In the genomic region with DNA sequence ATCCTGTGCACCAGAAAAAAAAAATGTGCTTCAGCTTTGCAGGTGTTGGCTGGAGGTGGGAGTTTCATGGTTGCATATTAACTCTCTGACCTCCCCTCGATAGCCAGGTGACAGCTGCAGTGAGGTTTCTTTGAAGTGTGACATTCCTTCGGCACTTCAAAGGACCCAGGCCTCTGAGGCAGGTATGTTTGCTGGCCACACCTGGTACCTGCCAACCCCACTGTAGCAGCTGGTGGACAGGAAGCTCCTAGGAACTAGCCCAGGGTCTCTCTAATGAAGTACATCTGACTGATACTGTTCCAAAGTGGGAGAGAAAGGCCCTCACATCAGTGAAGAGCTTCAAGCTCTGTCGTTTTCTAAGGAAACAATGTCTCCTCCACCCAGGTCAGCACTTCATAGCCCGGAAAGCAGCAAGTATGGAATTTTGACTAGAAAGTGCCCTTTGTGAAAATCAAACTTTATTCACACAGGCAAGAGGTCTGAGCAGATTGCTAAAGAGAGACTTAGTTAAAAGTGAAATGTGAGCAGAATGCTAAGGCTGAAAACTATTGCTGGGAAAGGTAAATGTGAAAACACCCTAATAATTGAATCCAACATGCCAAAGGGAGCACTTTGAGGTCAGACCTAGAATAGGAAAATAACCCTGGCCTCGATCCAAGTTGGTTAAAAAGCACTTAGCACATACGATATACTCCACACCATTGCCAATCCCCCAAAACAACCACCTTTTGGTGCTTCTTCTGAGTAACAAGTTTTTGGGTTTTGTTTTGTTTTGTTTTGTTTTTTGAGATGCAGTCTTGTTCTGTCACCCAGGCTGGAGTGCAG, we compare ENCODE assay signal across 1 cellular context.
TF ChIP-seq lines count a peak whose summit lies in the region.

No MANE protein-coding gene starts in this region.

TF ChIP-seq in HepG2, 621 proteins besides CTCF, POLR2A, EP300 and RAD21 (continued from another document and continues in another):
- TF ChIP-seq, protein P1, sequence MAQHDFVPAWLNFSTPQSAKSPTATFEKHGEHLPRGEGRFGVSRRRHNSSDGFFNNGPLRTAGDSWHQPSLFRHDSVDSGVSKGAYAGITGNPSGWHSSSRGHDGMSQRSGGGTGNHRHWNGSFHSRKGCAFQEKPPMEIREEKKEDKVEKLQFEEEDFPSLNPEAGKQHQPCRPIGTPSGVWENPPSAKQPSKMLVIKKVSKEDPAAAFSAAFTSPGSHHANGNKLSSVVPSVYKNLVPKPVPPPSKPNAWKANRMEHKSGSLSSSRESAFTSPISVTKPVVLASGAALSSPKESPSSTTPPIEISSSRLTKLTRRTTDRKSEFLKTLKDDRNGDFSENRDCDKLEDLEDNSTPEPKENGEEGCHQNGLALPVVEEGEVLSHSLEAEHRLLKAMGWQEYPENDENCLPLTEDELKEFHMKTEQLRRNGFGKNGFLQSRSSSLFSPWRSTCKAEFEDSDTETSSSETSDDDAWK (CRISPR knock-in tag; IDR thresholded peaks at IDR 0.05), result no peak
- TF ChIP-seq ZNF501 (CRISPR knock-in tag; IDR thresholded peaks at IDR 0.05), result no peak
- TF ChIP-seq, protein P2, sequence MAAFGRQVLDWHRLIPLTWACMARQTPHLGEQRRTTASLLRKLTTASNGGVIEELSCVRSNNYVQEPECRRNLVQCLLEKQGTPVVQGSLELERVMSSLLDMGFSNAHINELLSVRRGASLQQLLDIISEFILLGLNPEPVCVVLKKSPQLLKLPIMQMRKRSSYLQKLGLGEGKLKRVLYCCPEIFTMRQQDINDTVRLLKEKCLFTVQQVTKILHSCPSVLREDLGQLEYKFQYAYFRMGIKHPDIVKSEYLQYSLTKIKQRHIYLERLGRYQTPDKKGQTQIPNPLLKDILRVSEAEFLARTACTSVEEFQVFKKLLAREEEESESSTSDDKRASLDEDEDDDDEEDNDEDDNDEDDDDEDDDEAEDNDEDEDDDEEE (CRISPR knock-in tag; IDR thresholded peaks at IDR 0.05), result no peak
- TF ChIP-seq, protein P3, sequence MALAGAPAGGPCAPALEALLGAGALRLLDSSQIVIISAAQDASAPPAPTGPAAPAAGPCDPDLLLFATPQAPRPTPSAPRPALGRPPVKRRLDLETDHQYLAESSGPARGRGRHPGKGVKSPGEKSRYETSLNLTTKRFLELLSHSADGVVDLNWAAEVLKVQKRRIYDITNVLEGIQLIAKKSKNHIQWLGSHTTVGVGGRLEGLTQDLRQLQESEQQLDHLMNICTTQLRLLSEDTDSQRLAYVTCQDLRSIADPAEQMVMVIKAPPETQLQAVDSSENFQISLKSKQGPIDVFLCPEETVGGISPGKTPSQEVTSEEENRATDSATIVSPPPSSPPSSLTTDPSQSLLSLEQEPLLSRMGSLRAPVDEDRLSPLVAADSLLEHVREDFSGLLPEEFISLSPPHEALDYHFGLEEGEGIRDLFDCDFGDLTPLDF (CRISPR knock-in tag; IDR thresholded peaks at IDR 0.05), result no peak
- TF ChIP-seq ZFP36L2 (CRISPR knock-in tag; IDR thresholded peaks at IDR 0.05), result no peak
- TF ChIP-seq, protein P4, sequence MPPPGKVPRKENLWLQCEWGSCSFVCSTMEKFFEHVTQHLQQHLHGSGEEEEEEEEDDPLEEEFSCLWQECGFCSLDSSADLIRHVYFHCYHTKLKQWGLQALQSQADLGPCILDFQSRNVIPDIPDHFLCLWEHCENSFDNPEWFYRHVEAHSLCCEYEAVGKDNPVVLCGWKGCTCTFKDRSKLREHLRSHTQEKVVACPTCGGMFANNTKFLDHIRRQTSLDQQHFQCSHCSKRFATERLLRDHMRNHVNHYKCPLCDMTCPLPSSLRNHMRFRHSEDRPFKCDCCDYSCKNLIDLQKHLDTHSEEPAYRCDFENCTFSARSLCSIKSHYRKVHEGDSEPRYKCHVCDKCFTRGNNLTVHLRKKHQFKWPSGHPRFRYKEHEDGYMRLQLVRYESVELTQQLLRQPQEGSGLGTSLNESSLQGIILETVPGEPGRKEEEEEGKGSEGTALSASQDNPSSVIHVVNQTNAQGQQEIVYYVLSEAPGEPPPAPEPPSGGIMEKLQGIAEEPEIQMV (CRISPR knock-in tag; IDR thresholded peaks at IDR 0.05; ENCODE audit: low read depth), result no peak
- TF ChIP-seq, protein P5, sequence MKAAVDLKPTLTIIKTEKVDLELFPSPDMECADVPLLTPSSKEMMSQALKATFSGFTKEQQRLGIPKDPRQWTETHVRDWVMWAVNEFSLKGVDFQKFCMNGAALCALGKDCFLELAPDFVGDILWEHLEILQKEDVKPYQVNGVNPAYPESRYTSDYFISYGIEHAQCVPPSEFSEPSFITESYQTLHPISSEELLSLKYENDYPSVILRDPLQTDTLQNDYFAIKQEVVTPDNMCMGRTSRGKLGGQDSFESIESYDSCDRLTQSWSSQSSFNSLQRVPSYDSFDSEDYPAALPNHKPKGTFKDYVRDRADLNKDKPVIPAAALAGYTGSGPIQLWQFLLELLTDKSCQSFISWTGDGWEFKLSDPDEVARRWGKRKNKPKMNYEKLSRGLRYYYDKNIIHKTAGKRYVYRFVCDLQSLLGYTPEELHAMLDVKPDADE (CRISPR knock-in tag; IDR thresholded peaks at IDR 0.05), result no peak
- no peak for TF ChIP-seq ZNF138 (CRISPR knock-in tag; IDR thresholded peaks at IDR 0.05; ENCODE audit: low read depth)
- no peak for TF ChIP-seq NFKB2 (CRISPR knock-in tag; IDR thresholded peaks at IDR 0.05; ENCODE audit: borderline replicate concordance)
- 0 out of 2 replicates have a peak, but pooled peaks have one; percentile 21 for TF ChIP-seq ZFX (CRISPR knock-in tag; IDR thresholded peaks at IDR 0.05; ENCODE audit: low read depth)
- TF ChIP-seq ZSCAN12 (CRISPR knock-in tag; IDR thresholded peaks at IDR 0.05), result no peak
- TF ChIP-seq, protein P6, sequence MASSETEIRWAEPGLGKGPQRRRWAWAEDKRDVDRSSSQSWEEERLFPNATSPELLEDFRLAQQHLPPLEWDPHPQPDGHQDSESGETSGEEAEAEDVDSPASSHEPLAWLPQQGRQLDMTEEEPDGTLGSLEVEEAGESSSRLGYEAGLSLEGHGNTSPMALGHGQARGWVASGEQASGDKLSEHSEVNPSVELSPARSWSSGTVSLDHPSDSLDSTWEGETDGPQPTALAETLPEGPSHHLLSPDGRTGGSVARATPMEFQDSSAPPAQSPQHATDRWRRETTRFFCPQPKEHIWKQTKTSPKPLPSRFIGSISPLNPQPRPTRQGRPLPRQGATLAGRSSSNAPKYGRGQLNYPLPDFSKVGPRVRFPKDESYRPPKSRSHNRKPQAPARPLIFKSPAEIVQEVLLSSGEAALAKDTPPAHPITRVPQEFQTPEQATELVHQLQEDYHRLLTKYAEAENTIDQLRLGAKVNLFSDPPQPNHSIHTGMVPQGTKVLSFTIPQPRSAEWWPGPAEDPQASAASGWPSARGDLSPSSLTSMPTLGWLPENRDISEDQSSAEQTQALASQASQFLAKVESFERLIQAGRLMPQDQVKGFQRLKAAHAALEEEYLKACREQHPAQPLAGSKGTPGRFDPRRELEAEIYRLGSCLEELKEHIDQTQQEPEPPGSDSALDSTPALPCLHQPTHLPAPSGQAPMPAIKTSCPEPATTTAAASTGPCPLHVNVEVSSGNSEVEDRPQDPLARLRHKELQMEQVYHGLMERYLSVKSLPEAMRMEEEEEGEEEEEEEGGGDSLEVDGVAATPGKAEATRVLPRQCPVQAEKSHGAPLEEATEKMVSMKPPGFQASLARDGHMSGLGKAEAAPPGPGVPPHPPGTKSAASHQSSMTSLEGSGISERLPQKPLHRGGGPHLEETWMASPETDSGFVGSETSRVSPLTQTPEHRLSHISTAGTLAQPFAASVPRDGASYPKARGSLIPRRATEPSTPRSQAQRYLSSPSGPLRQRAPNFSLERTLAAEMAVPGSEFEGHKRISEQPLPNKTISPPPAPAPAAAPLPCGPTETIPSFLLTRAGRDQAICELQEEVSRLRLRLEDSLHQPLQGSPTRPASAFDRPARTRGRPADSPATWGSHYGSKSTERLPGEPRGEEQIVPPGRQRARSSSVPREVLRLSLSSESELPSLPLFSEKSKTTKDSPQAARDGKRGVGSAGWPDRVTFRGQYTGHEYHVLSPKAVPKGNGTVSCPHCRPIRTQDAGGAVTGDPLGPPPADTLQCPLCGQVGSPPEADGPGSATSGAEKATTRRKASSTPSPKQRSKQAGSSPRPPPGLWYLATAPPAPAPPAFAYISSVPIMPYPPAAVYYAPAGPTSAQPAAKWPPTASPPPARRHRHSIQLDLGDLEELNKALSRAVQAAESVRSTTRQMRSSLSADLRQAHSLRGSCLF (CRISPR knock-in tag; IDR thresholded peaks at IDR 0.05; ENCODE audit: borderline replicate concordance), result no peak
- TF ChIP-seq ZNF605 (CRISPR knock-in tag; IDR thresholded peaks at IDR 0.05), result no peak
- TF ChIP-seq ZFAT (CRISPR knock-in tag; conservative IDR thresholded peaks at IDR 0.05), result no peak
- TF ChIP-seq ZNF552 (CRISPR knock-in tag; IDR thresholded peaks at IDR 0.05; ENCODE audit: borderline replicate concordance), result no peak
- no peak for TF ChIP-seq ZNF3 (CRISPR knock-in tag; IDR thresholded peaks at IDR 0.05)
- peak; percentile 59; the same call in 1 of the 2 replicates for TF ChIP-seq ZNF788 (CRISPR knock-in tag; IDR thresholded peaks at IDR 0.05; ENCODE audit: borderline replicate concordance)
- TF ChIP-seq ZNF567 (CRISPR knock-in tag; IDR thresholded peaks at IDR 0.05; ENCODE audit: borderline replicate concordance), result no peak
- TF ChIP-seq ZNF263 (CRISPR knock-in tag; IDR thresholded peaks at IDR 0.05), result no peak
- TF ChIP-seq RFX5 (IDR thresholded peaks at IDR 0.05; ENCODE audit: low read depth, low read length), result no peak
- TF ChIP-seq ZNF235 (CRISPR knock-in tag; IDR thresholded peaks at IDR 0.05; ENCODE audit: borderline replicate concordance), result no peak
- no peak for TF ChIP-seq ZNF678 (CRISPR knock-in tag; IDR thresholded peaks at IDR 0.05)
- no peak for TF ChIP-seq MBNL3 (CRISPR knock-in tag; conservative IDR thresholded peaks at IDR 0.05)
- no peak for TF ChIP-seq ZNF709 (CRISPR knock-in tag; IDR thresholded peaks at IDR 0.05)
- no peak for TF ChIP-seq GPN1 (CRISPR knock-in tag; IDR thresholded peaks at IDR 0.05; ENCODE audit: borderline replicate concordance)
- no peak for TF ChIP-seq ZNF558 (CRISPR knock-in tag; IDR thresholded peaks at IDR 0.05; ENCODE audit: borderline replicate concordance)
- TF ChIP-seq REL (CRISPR knock-in tag; conservative IDR thresholded peaks at IDR 0.05), result no peak
- TF ChIP-seq ZNF782 (CRISPR knock-in tag; IDR thresholded peaks at IDR 0.05; ENCODE audit: borderline replicate concordance), result no peak
- TF ChIP-seq, protein P7, sequence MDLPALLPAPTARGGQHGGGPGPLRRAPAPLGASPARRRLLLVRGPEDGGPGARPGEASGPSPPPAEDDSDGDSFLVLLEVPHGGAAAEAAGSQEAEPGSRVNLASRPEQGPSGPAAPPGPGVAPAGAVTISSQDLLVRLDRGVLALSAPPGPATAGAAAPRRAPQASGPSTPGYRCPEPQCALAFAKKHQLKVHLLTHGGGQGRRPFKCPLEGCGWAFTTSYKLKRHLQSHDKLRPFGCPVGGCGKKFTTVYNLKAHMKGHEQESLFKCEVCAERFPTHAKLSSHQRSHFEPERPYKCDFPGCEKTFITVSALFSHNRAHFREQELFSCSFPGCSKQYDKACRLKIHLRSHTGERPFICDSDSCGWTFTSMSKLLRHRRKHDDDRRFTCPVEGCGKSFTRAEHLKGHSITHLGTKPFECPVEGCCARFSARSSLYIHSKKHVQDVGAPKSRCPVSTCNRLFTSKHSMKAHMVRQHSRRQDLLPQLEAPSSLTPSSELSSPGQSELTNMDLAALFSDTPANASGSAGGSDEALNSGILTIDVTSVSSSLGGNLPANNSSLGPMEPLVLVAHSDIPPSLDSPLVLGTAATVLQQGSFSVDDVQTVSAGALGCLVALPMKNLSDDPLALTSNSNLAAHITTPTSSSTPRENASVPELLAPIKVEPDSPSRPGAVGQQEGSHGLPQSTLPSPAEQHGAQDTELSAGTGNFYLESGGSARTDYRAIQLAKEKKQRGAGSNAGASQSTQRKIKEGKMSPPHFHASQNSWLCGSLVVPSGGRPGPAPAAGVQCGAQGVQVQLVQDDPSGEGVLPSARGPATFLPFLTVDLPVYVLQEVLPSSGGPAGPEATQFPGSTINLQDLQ (CRISPR knock-in tag; IDR thresholded peaks at IDR 0.05), result no peak
- TF ChIP-seq KLF12 (CRISPR knock-in tag; IDR thresholded peaks at IDR 0.05; ENCODE audit: borderline replicate concordance), result no peak
- TF ChIP-seq NCOA1 (CRISPR knock-in tag; IDR thresholded peaks at IDR 0.05), result no peak
- no peak for TF ChIP-seq GTF2F1 (IDR thresholded peaks at IDR 0.05; ENCODE audit: low read length)
- TF ChIP-seq, protein P8, sequence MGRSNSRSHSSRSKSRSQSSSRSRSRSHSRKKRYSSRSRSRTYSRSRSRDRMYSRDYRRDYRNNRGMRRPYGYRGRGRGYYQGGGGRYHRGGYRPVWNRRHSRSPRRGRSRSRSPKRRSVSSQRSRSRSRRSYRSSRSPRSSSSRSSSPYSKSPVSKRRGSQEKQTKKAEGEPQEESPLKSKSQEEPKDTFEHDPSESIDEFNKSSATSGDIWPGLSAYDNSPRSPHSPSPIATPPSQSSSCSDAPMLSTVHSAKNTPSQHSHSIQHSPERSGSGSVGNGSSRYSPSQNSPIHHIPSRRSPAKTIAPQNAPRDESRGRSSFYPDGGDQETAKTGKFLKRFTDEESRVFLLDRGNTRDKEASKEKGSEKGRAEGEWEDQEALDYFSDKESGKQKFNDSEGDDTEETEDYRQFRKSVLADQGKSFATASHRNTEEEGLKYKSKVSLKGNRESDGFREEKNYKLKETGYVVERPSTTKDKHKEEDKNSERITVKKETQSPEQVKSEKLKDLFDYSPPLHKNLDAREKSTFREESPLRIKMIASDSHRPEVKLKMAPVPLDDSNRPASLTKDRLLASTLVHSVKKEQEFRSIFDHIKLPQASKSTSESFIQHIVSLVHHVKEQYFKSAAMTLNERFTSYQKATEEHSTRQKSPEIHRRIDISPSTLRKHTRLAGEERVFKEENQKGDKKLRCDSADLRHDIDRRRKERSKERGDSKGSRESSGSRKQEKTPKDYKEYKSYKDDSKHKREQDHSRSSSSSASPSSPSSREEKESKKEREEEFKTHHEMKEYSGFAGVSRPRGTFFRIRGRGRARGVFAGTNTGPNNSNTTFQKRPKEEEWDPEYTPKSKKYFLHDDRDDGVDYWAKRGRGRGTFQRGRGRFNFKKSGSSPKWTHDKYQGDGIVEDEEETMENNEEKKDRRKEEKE (IDR thresholded peaks at IDR 0.05), result no peak
- no peak for TF ChIP-seq ZNF550 (CRISPR knock-in tag; IDR thresholded peaks at IDR 0.05; ENCODE audit: borderline replicate concordance)
- TF ChIP-seq ZNF24 (IDR thresholded peaks at IDR 0.05), result no peak
- TF ChIP-seq RBM39 (IDR thresholded peaks at IDR 0.05; ENCODE audit: low read depth, low read length, poor library complexity, severe bottlenecking), result no peak
- no peak for TF ChIP-seq FOXP1 (IDR thresholded peaks at IDR 0.05)
- peak; percentile 64; the same call in 1 of the 2 replicates for TF ChIP-seq FOXP1 (CRISPR knock-in tag; IDR thresholded peaks at IDR 0.05)
- 0 out of 2 replicates have a peak, but pooled peaks have one; percentile 32 for TF ChIP-seq JUND (CRISPR knock-in tag; IDR thresholded peaks at IDR 0.05)
- TF ChIP-seq GATA4 (IDR thresholded peaks at IDR 0.05; ENCODE audit: borderline replicate concordance, low read depth), result peak; percentile 75; the same call in 1 of the 2 replicates
- no peak for TF ChIP-seq NR1H2 (CRISPR knock-in tag; IDR thresholded peaks at IDR 0.05; ENCODE audit: borderline replicate concordance, low read depth)
- TF ChIP-seq IKZF4 (CRISPR knock-in tag; IDR thresholded peaks at IDR 0.05; ENCODE audit: borderline replicate concordance, low read depth, not compliant biosample characterization), result no peak
- no peak for TF ChIP-seq KDM1A (CRISPR knock-in tag; IDR thresholded peaks at IDR 0.05)
- TF ChIP-seq ZSCAN9 (CRISPR knock-in tag; IDR thresholded peaks at IDR 0.05; ENCODE audit: borderline replicate concordance), result no peak
- TF ChIP-seq POLR2AphosphoS2 (IDR thresholded peaks at IDR 0.05; ENCODE audit: low read depth, low read length), result no peak
